In the genomic region with DNA sequence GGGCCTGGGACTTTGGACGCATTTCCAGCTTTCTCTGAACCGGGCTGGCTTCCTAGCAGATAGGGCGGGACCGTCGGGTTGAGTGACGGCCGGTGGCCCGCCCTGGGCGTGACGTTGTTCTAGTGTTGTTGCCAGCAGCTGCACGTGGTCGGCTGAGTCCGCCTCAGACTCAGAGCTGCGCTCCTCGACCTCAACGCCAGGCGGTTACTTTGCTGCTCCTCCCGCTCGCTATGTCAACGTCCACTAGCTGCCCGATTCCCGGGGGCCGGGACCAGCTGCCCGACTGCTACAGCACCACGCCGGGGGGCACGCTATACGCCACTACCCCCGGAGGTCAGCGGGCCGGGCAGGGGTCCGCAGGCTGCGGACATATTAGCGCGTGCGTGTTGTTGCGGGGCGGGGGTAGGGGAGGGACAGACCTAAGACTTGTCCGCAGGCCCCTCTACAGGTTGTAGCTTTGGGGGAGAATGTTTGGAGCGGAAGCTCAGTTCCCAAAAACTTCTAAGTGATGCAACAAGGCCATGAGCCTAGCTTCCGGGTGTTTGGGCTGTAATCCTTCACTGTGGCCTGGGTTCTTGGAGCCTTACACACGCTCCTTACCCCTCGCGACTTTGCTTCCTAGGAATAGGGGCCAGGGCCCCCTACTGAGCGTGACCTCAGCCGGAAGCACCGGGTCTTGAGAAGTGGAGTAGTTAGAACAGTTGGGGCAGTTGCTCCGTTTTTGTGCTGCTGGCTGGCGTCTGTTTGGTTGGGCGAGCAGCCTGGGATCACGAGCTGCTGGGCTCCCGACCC, we compare ENCODE assay signal across 8 cellular contexts. TPM values are rescaled to one million over a fixed set of nuclear protein-coding genes. Genes with fewer than 3 reads are reported as not detected.
DNase-seq lines count a peak whose midpoint lies in the region; FAIRE-seq and TF ChIP-seq lines count a peak whose summit lies in the region.

A gene (plus strand): TSS at position 155 of the 792 bp plus-strand sequence. CDS start 76 bp downstream, at position 231.

- peaks cover 22% of the 10 kb centered on the region for H3K4me1 Mint-ChIP-seq in astrocyte (ENCODE audit: low read depth, unreplicated experiment)

- H3K36me3 ChIP-seq in MM.1S (replicated peaks; ENCODE audit: insufficient read depth, low read length) (0 out of 2 replicates have a peak, but pooled peaks cover 4% of the 10 kb centered on the region), astrocyte (ENCODE audit: insufficient read depth, low read length) (peaks cover 33% of the 10 kb centered on the region), uterus (no peaks in the 10 kb centered on the region)

- H3K9me2 ChIP-seq in MM.1S (replicated peaks; ENCODE audit: insufficient read depth, low read length), result no peaks in the 10 kb centered on the region

- FAIRE-seq in H54 (lab: Jason Lieb, UNC), result no peak
- FAIRE-seq in astrocyte (lab: Jason Lieb, UNC), result no peak

- H3K36me3 Mint-ChIP-seq in astrocyte (ENCODE audit: low read depth, unreplicated experiment), result peaks cover 27% of the 10 kb centered on the region

- no peaks in the 10 kb centered on the region for H3K27me3 Mint-ChIP-seq in astrocyte (ENCODE audit: low read depth, unreplicated experiment)

- DNase-seq in ELF-1 (ENCODE audit: low read depth, low spot score) (peak; percentile 100), H54 (ENCODE audit: insufficient read length, low spot score) (peak; percentile 65), MM.1S (peak; percentile 88), T-helper 2 cell (peak; percentile 64 to 93 (median 75)), astrocyte (ENCODE audit: low read depth) (peak; percentile 85), hepatic stellate cell (ENCODE audit: low spot score) (peak; percentile 93), putamen (ENCODE audit: low spot score) (peak; percentile 95), uterus (peak; percentile 96 to 99)

- TF ChIP-seq POLR2A in H54 (IDR thresholded peaks at IDR 0.05; ENCODE audit: low read depth, low read length) (no peak), uterus (IDR thresholded peaks at IDR 0.05) (peak; percentile 87 to 94)

- intact Hi-C loops in uterus (cut with DNase I; ENCODE audit: low total_unique reads), result no loop called here

- H3K9me3 ChIP-seq in MM.1S (replicated peaks; ENCODE audit: insufficient read depth, low read length) (no peaks in the 10 kb centered on the region), astrocyte (ENCODE audit: insufficient read depth, low read depth, low read length) (no peaks in the 10 kb centered on the region), uterus (no peaks in the 10 kb centered on the region)

- H2AFZ ChIP-seq in MM.1S (ENCODE audit: low read length), result 0 out of 2 replicates have a peak within 1 kb of the TSS, but pooled peaks have one; percentile 5
- H2AFZ ChIP-seq in astrocyte (ENCODE audit: low read depth, low read length), result no peak within 1 kb of the TSS

- H3K79me2 ChIP-seq in MM.1S (ENCODE audit: low read length) (peaks cover 8% of the 10 kb centered on the region), astrocyte (ENCODE audit: insufficient read depth, low read length) (peaks cover 9% of the 10 kb centered on the region)

- H3K9ac ChIP-seq in MM.1S (ENCODE audit: low read length), result peak within 1 kb of the TSS; percentile 12; the same call in 1 of the 2 replicates
- peak within 1 kb of the TSS; percentile 64 for H3K9ac ChIP-seq in astrocyte (ENCODE audit: low read length)

- H3K4me1 ChIP-seq in MM.1S (ENCODE audit: low read length) (0 out of 2 replicates have a peak, but pooled peaks cover 4% of the 10 kb centered on the region), astrocyte (ENCODE audit: insufficient read depth, low read length) (peaks cover 15% of the 10 kb centered on the region), uterus (peaks cover 10 to 14% of the 10 kb centered on the region in 2 donors)

- H3K4me3 ChIP-seq in MM.1S (ENCODE audit: low read length), result peak within 1 kb of the TSS; percentile 8; the same call in 1 of the 2 replicates
- peak within 1 kb of the TSS; percentile 37 for H3K4me3 ChIP-seq in astrocyte (ENCODE audit: insufficient read depth, low read depth, low read length)
- peak within 1 kb of the TSS; percentile 43 to 58 for H3K4me3 ChIP-seq in uterus

- H3K9me3 Mint-ChIP-seq in astrocyte (ENCODE audit: unreplicated experiment), result no peaks in the 10 kb centered on the region

- H3K27me3 ChIP-seq in MM.1S (replicated peaks; ENCODE audit: insufficient read depth, low read length) (no peaks in the 10 kb centered on the region), astrocyte (ENCODE audit: insufficient read depth, low read length) (no peaks in the 10 kb centered on the region), uterus (no peaks in the 10 kb centered on the region)

- no peaks in the 10 kb centered on the region; the same call in none of the 2 replicates for H3F3A ChIP-seq in MM.1S (ENCODE audit: insufficient read depth, low read length)

- peak within 1 kb of the TSS; percentile 73 for H3K4me3 Mint-ChIP-seq in astrocyte (ENCODE audit: unreplicated experiment)

- H3K27ac Mint-ChIP-seq in astrocyte (ENCODE audit: unreplicated experiment), result peak within 1 kb of the TSS; percentile 94

- H4K20me1 ChIP-seq in MM.1S (ENCODE audit: insufficient read depth, low read length) (no peaks in the 10 kb centered on the region), astrocyte (ENCODE audit: insufficient read depth, low read length) (peaks cover 47% of the 10 kb centered on the region)

- TF ChIP-seq CTCF in MM.1S (IDR thresholded peaks at IDR 0.05; ENCODE audit: low read length), result peak; percentile 52
- peak; percentile 28 for TF ChIP-seq CTCF in astrocyte (IDR thresholded peaks at IDR 0.05; ENCODE audit: insufficient read depth, low read depth, low read length)
- peak; percentile 16 to 86 (median 74) for TF ChIP-seq CTCF in uterus (IDR thresholded peaks at IDR 0.05)

- H3K27ac ChIP-seq in MM.1S (ENCODE audit: low read length) (no peak within 1 kb of the TSS), astrocyte (ENCODE audit: low read depth, low read length) (peak within 1 kb of the TSS; percentile 44), uterus (peak within 1 kb of the TSS; percentile 92 to 93)

- H3K4me2 ChIP-seq in MM.1S (ENCODE audit: low read depth, low read length) (peak within 1 kb of the TSS; percentile 70), astrocyte (ENCODE audit: low read length) (peak within 1 kb of the TSS; percentile 83)

RNA-seq across cellular contexts. Expression of the gene that starts here (rescaled TPM):
- 2.4 and 3.6 TPM in 2 replicates for total RNA-seq in astrocyte
- total RNA-seq in uterus, result 1 to 10 TPM in 1 of 4 donors, not detected in 3; 7.8 TPM
